Comparison of ENCODE assay signal across 23 cellular contexts in the genomic region with DNA sequence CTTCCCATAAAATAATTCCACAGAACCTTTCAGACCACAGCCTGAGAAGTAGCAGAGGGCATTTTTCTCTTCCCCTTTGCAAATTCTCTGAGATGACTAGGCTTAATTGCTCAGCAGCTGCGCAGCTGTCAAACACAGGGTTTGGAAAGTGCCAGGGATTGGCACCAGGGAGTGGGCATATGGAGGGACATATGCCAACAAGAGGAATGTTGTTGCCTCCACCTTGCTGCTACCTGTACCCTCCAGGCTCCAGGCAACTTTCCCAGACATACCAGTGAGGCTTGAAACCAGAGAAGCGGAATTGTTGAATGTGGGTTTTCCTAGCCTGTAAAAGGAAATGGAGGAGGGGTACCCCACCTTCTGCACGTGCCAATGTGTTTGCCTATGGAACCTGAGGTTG.
A peak's percentile ranks its signal among the peaks of the same experiment; 100 is the strongest.
DNase-seq lines count a peak whose midpoint lies in the region; ATAC-seq and TF ChIP-seq lines count a peak whose summit lies in the region.
"Had no signal": no experiment of that assay in that cellular context is flagged by ENCODE, and none has a peak within 500 bp of the region (broad histone marks: within the 10 kb centered on the region; RNA-seq: fewer than 3 reads in every experiment).

No MANE protein-coding gene starts in this region.

- no peak overlapping the region for H3K4me3 ChIP-seq in gastroesophageal sphincter
- H3K4me3 ChIP-seq: A549; BLaER1 treated with 17β-estradiol and CSF1 and Interleukin-3, amounts not matched to agents 10 nM and 100 nM; GM12878; GM23338 had no signal

- WGBS in gastroesophageal sphincter (ENCODE audit: low coverage in 1 of 2), 2 donors: 25 to 45% methylated on average over 2 to 3 of the region's 3 CpGs

- H3K36me3 ChIP-seq in gastroesophageal sphincter: no peaks in the 10 kb centered on the region
- H3K36me3 ChIP-seq: BE2C; BLaER1 treated with 17β-estradiol and CSF1 and Interleukin-3, amounts not matched to agents 10 nM and 100 nM had no signal

- no peak for TF ChIP-seq CTCF in gastroesophageal sphincter (IDR thresholded peaks at IDR 0.05)

- TF ChIP-seq EP300 in gastroesophageal sphincter (IDR thresholded peaks at IDR 0.05): no peak

- H3K27me3 ChIP-seq in gastroesophageal sphincter: no peaks in the 10 kb centered on the region
- H3K27me3 ChIP-seq: BE2C had no signal

- H3K4me1 ChIP-seq in gastroesophageal sphincter: no peaks in the 10 kb centered on the region
- H3K4me1 ChIP-seq: A549; BE2C; BLaER1 treated with 17β-estradiol and CSF1 and Interleukin-3, amounts not matched to agents 10 nM and 100 nM had no signal

- DNase-seq in NCI-H2171 treated with DMSO at 0.1 percent for 48 hours (lab: John Stamatoyannopoulos, UW): peak; percentile 41
- DNase-seq in NCI-H2171 (lab: John Stamatoyannopoulos, UW): no peak
- DNase-seq in DMS 273 treated with DMSO at 0.1 percent for 48 hours (lab: John Stamatoyannopoulos, UW): peak; percentile 28
- DNase-seq in NCI-H1694 treated with DMSO at 0.1 percent for 48 hours (lab: John Stamatoyannopoulos, UW): peak; percentile 74
- peak; percentile 50 for DNase-seq in cerebellum (ENCODE audit: low spot score)
- no peak for DNase-seq in NCI-H510A treated with DMSO at 0.1 percent for 48 hours (lab: John Stamatoyannopoulos, UW)
- no peak for DNase-seq in NCI-H2029 treated with DMSO at 0.1 percent for 48 hours (lab: John Stamatoyannopoulos, UW)
- DNase-seq: 8988T; ACHN; AML-193; BE2C; CD4-positive, alpha-beta T cell; CD8-positive, alpha-beta memory T cell; DMS153; DND-41; GDM1; H9 had no signal

- no peaks in the 10 kb centered on the region for H3K9me3 ChIP-seq in gastroesophageal sphincter
- H3K9me3 ChIP-seq: A549, BE2C had no signal

- ATAC-seq in gastroesophageal sphincter: no peak
- ATAC-seq: A549, GM12878, GM23338, HCT116 had no signal

- no peak overlapping the region for H3K27ac ChIP-seq in gastroesophageal sphincter
- H3K27ac ChIP-seq: A549; BLaER1 treated with 17β-estradiol and CSF1 and Interleukin-3, amounts not matched to agents 10 nM and 100 nM had no signal

- no peak for TF ChIP-seq POLR2A in gastroesophageal sphincter (IDR thresholded peaks at IDR 0.05)

Comparison
In these comparisons a context has a peak if more than half of its experiments do, and no peak if none do; other contexts are left out.
1. DNase-seq: peak in NCI-H2171 treated with DMSO at 0.1 percent for 48 hours (single experiment), DMS 273 treated with DMSO at 0.1 percent for 48 hours (single experiment), NCI-H1694 treated with DMSO at 0.1 percent for 48 hours (single experiment) and cerebellum (single experiment); none in NCI-H2171 (single experiment), NCI-H510A treated with DMSO at 0.1 percent for 48 hours (single experiment) and NCI-H2029 treated with DMSO at 0.1 percent for 48 hours (single experiment).